20 cellular contexts compared by ENCODE assay signal in the genomic region with DNA sequence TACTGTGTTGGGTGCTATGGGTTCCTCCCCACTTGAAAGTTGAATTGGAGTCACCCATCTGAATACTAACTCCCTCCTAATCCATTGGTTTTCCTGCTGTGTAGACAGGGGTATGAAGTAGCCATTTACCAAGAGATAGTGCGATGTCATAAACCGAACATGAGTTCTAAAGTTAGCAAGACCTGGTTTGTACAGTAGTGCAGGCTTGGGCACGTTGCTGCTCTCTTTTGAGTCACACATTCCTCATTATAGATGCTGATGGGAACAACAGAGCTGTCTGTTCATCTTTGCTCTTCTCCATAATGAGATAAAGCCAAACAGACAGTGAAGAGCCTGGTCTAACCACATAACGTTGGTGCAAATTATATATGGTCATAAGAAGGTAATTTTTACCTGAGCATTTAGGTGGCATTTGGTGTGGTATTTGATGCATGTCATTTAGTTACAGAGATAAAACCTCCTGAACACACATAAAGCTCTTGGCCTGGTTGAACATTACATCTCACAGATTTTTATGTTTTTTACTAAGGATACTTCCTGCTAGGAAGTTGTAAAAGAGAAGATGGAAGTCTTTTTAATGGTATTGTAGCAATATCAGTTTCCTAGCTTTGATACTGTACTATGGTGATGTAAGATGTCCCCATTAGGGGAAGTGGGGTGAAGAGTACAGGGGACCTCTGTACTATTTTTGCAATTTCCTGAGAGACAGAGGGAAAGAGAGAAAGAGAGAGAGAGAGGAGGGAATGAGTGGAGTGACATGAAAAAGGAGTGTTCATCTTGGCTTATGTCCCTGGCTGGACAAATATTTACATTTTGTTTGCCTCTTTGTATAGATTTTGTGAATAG. TPM values are rescaled to one million over a fixed set of nuclear protein-coding genes. Genes with fewer than 3 reads are reported as not detected.
A peak's percentile ranks its signal among the peaks of the same experiment; 100 is the strongest.
DNase-seq lines count a peak whose midpoint lies in the region; ATAC-seq and TF ChIP-seq lines count a peak whose summit lies in the region.
"Had no signal": no experiment of that assay in that cellular context is flagged by ENCODE, and none has a peak within 500 bp of the region (broad histone marks: within the 10 kb centered on the region; RNA-seq: fewer than 3 reads in every experiment).

No MANE protein-coding gene starts in this region.

- H3K4me3 Mint-ChIP-seq in activated naive CD8-positive, alpha-beta T cell treated with anti-CD3 and anti-CD28 coated beads, Interleukin-2, amount 50 U/mL, for 24 hours: no peak overlapping the region
- H3K4me3 Mint-ChIP-seq in activated naive CD8-positive, alpha-beta T cell treated with anti-CD3 and anti-CD28 coated beads for 36 hours: no peak overlapping the region
- no peak overlapping the region for H3K4me3 Mint-ChIP-seq in neural progenitor cell
- H3K4me3 Mint-ChIP-seq: activated B cell treated with CpG ODN at 0.5 μM for 24 hours; stimulated activated memory B cell treated with anti-CD40 and anti-IgM and Interleukin-4, amounts not matched to agents 10 μg/mL and 1 μg/mL and 100 μg/mL, for 72 hours had no signal

- H3K4me1 Mint-ChIP-seq in activated naive CD8-positive, alpha-beta T cell treated with anti-CD3 and anti-CD28 coated beads, Interleukin-2, amount 50 U/mL, for 24 hours: peaks cover 41% of the 10 kb centered on the region
- H3K4me1 Mint-ChIP-seq in activated naive CD8-positive, alpha-beta T cell treated with anti-CD3 and anti-CD28 coated beads for 36 hours: peaks cover 45% of the 10 kb centered on the region
- peaks cover 9% of the 10 kb centered on the region for H3K4me1 Mint-ChIP-seq in neural progenitor cell

- no peaks in the 10 kb centered on the region for H3K27me3 ChIP-seq in effector memory CD4-positive, alpha-beta T cell (replicated peaks; ENCODE audit: control insufficient read depth, insufficient read depth, low read length, poor library complexity, severe bottlenecking)
- H3K27me3 ChIP-seq in thymus (ENCODE audit: control insufficient read depth, insufficient read depth) (no peaks in the 10 kb centered on the region), esophagus squamous epithelium (peaks cover 0 to 60% (median 0%) of the 10 kb centered on the region in 4 donors), neural progenitor cell (peaks cover 4% of the 10 kb centered on the region)

- no peak overlapping the region for H2AFZ ChIP-seq in neural progenitor cell (replicated peaks)
- H2AFZ ChIP-seq: PC-9 had no signal

- no peak overlapping the region for H3K9ac ChIP-seq in neural progenitor cell

- H4K20me1 ChIP-seq in neural progenitor cell (ENCODE audit: low read depth): peaks cover 3% of the 10 kb centered on the region

- no peaks in the 10 kb centered on the region for H3K79me2 ChIP-seq in neural progenitor cell (ENCODE audit: low read depth)

- H3K36me3 ChIP-seq in effector memory CD4-positive, alpha-beta T cell (ENCODE audit: control insufficient read depth, insufficient read depth, low read length): peaks cover 2% of the 10 kb centered on the region
- H3K36me3 ChIP-seq in thymus (ENCODE audit: control insufficient read depth, insufficient read depth) (peaks cover 4% of the 10 kb centered on the region), esophagus squamous epithelium (no peaks in the 10 kb centered on the region), neural progenitor cell (no peaks in the 10 kb centered on the region)
- H3K36me3 ChIP-seq: HAP-1, tibial nerve had no signal

- H3K27me3 Mint-ChIP-seq in activated naive CD8-positive, alpha-beta T cell treated with anti-CD3 and anti-CD28 coated beads, Interleukin-2, amount 50 U/mL, for 24 hours: no peaks in the 10 kb centered on the region
- H3K27me3 Mint-ChIP-seq in activated naive CD8-positive, alpha-beta T cell treated with anti-CD3 and anti-CD28 coated beads for 36 hours: no peaks in the 10 kb centered on the region
- H3K27me3 Mint-ChIP-seq in neural progenitor cell (ENCODE audit: insufficient read depth, low read depth): peaks cover 6% of the 10 kb centered on the region
- H3K27me3 Mint-ChIP-seq: activated B cell treated with CpG ODN at 0.5 μM for 24 hours had no signal

- intact Hi-C loops in esophagus squamous epithelium (cut with DNase I): no loop called here

- TF ChIP-seq CTCF in esophagus squamous epithelium (IDR thresholded peaks at IDR 0.05) (no peak), neural progenitor cell (IDR thresholded peaks at IDR 0.05) (no peak)

- H3K4me1 ChIP-seq in effector memory CD4-positive, alpha-beta T cell (ENCODE audit: control insufficient read depth, insufficient read depth, low read length, poor library complexity, severe bottlenecking): peaks cover 80% of the 10 kb centered on the region
- peaks cover 32% of the 10 kb centered on the region for H3K4me1 ChIP-seq in thymus (ENCODE audit: control insufficient read depth, insufficient read depth, low read length)
- H3K4me1 ChIP-seq in esophagus squamous epithelium: peaks cover 0 to 22% (median 12%) of the 10 kb centered on the region in 3 donors
- peaks cover 7% of the 10 kb centered on the region for H3K4me1 ChIP-seq in neural progenitor cell
- H3K4me1 ChIP-seq: HAP-1, tibial nerve had no signal

- peaks cover 15% of the 10 kb centered on the region for H3K36me3 Mint-ChIP-seq in activated naive CD8-positive, alpha-beta T cell treated with anti-CD3 and anti-CD28 coated beads, Interleukin-2, amount 50 U/mL, for 24 hours (ENCODE audit: low read depth)
- H3K36me3 Mint-ChIP-seq in activated naive CD8-positive, alpha-beta T cell treated with anti-CD3 and anti-CD28 coated beads for 36 hours: peaks cover 19% of the 10 kb centered on the region
- H3K36me3 Mint-ChIP-seq in neural progenitor cell: no peaks in the 10 kb centered on the region

- no peak for TF ChIP-seq POLR2A in esophagus squamous epithelium (IDR thresholded peaks at IDR 0.05)

- peaks cover 14% of the 10 kb centered on the region for H3F3A ChIP-seq in neural progenitor cell (ENCODE audit: low read depth)

- H3K27ac ChIP-seq in effector memory CD4-positive, alpha-beta T cell (ENCODE audit: insufficient read depth, low read length, poor library complexity, severe bottlenecking): peak overlapping the region; percentile 55
- H3K27ac ChIP-seq in thymus (ENCODE audit: low read depth) (peak overlapping the region; percentile 83), esophagus squamous epithelium (peak overlapping the region in 2 of 4 donors; percentile 21 to 52), neural progenitor cell (no peak overlapping the region)
- H3K27ac ChIP-seq: PC-9, tibial nerve had no signal

- peak; percentile 23 for ATAC-seq in activated naive CD8-positive, alpha-beta T cell treated with anti-CD3 and anti-CD28 coated beads, Interleukin-2, amount 50 U/mL, for 24 hours
- ATAC-seq: right cardiac atrium; stimulated activated memory B cell treated with anti-CD40 and anti-IgM and Interleukin-4, amounts not matched to agents 10 μg/mL and 1 μg/mL and 100 μg/mL, for 72 hours had no signal

- no peak for DNase-seq in activated naive CD8-positive, alpha-beta T cell treated with anti-CD3 and anti-CD28 coated beads, Interleukin-2, amount 50 U/mL, for 24 hours
- DNase-seq in activated naive CD8-positive, alpha-beta T cell treated with anti-CD3 and anti-CD28 coated beads for 36 hours: no peak
- DNase-seq in GF-D8 (lab: John Stamatoyannopoulos, UW) (peak; percentile 22), retina (no peak), esophagus squamous epithelium (lab: John Stamatoyannopoulos, UW) (no peak), neural progenitor cell (ENCODE audit: low spot score) (no peak)
- DNase-seq in effector memory CD4-positive, alpha-beta T cell: no peak
- DNase-seq: activated B cell treated with CpG ODN at 0.5 μM for 24 hours; activated effector memory CD4-positive, alpha-beta T cell treated with anti-CD3 and anti-CD28 coated beads, Interleukin-2, amount 50 U/mL, for 16 hours; central memory CD4-positive, alpha-beta T cell; NCI-H146; NCI-H774; occipital lobe; PC-9; right cardiac atrium had no signal

- no peaks in the 10 kb centered on the region for H3K9me3 ChIP-seq in effector memory CD4-positive, alpha-beta T cell (ENCODE audit: control insufficient read depth, low read length)
- no peaks in the 10 kb centered on the region for H3K9me3 ChIP-seq in thymus (ENCODE audit: control insufficient read depth)
- no peaks in the 10 kb centered on the region for H3K9me3 ChIP-seq in esophagus squamous epithelium
- no peaks in the 10 kb centered on the region for H3K9me3 ChIP-seq in neural progenitor cell (ENCODE audit: low read depth)
- H3K9me3 ChIP-seq: HAP-1, tibial nerve had no signal

- H3K27ac Mint-ChIP-seq in activated naive CD8-positive, alpha-beta T cell treated with anti-CD3 and anti-CD28 coated beads, Interleukin-2, amount 50 U/mL, for 24 hours: no peak overlapping the region
- no peak overlapping the region for H3K27ac Mint-ChIP-seq in activated naive CD8-positive, alpha-beta T cell treated with anti-CD3 and anti-CD28 coated beads for 36 hours
- no peak overlapping the region for H3K27ac Mint-ChIP-seq in neural progenitor cell
- H3K27ac Mint-ChIP-seq: activated B cell treated with CpG ODN at 0.5 μM for 24 hours; stimulated activated memory B cell treated with anti-CD40 and anti-IgM and Interleukin-4, amounts not matched to agents 10 μg/mL and 1 μg/mL and 100 μg/mL, for 72 hours had no signal

- no peaks in the 10 kb centered on the region for H3K9me3 Mint-ChIP-seq in activated naive CD8-positive, alpha-beta T cell treated with anti-CD3 and anti-CD28 coated beads, Interleukin-2, amount 50 U/mL, for 24 hours
- H3K9me3 Mint-ChIP-seq in activated naive CD8-positive, alpha-beta T cell treated with anti-CD3 and anti-CD28 coated beads for 36 hours: no peaks in the 10 kb centered on the region
- H3K9me3 Mint-ChIP-seq in neural progenitor cell: no peaks in the 10 kb centered on the region
- H3K9me3 Mint-ChIP-seq: activated B cell treated with CpG ODN at 0.5 μM for 24 hours; stimulated activated memory B cell treated with anti-CD40 and anti-IgM and Interleukin-4, amounts not matched to agents 10 μg/mL and 1 μg/mL and 100 μg/mL, for 72 hours had no signal

- H3K4me3 ChIP-seq in effector memory CD4-positive, alpha-beta T cell (ENCODE audit: insufficient read depth, low read depth, low read length, poor library complexity, severe bottlenecking): no peak overlapping the region
- H3K4me3 ChIP-seq in thymus (ENCODE audit: low read length) (peak overlapping the region; percentile 85), esophagus squamous epithelium (peak overlapping the region in 1 of 4 donors; percentile 6), neural progenitor cell (no peak overlapping the region)
- H3K4me3 ChIP-seq: HAP-1, PC-9, tibial nerve had no signal

- 23% methylated on average over 4 of the region's 4 CpGs for WGBS in thymus
- WGBS in esophagus squamous epithelium, 2 donors: 23 to 38% methylated on average over 4 of the region's 4 CpGs

- no peak overlapping the region for H3K4me2 ChIP-seq in neural progenitor cell
- H3K4me2 ChIP-seq: PC-9 had no signal

RNA-seq across cellular contexts. Expression of gene GRAP2, which starts 27.9 kb away (rescaled TPM):
- total RNA-seq in activated naive CD8-positive, alpha-beta T cell treated with anti-CD3 and anti-CD28 coated beads for 36 hours: 10 to 100 TPM; 65.2 to 65.5 TPM
- 51.5 TPM for polyA plus RNA-seq in thymus
- total RNA-seq in esophagus squamous epithelium (10 to 100 TPM in 1 of 4 donors, 1 to 10 TPM in 2, under 1 TPM in 1; 0.76 to 11.1 (median 1.1) TPM), neural progenitor cell (ENCODE audit: low replicate concordance) (not detected in 2 replicates)
- total RNA-seq: PC-9 had no signal

RNA-seq across cellular contexts. Expression of gene TMA7B, which starts 31.4 kb away (rescaled TPM):
- 1 to 10 TPM; 1.0 to 1.3 TPM for total RNA-seq in activated naive CD8-positive, alpha-beta T cell treated with anti-CD3 and anti-CD28 coated beads for 36 hours
- 3.3 TPM for polyA plus RNA-seq in thymus
- not detected for total RNA-seq in esophagus squamous epithelium
- not detected in 2 replicates for total RNA-seq in neural progenitor cell (ENCODE audit: low replicate concordance)
- total RNA-seq: occipital lobe, PC-9, tibial nerve had no signal
- polyA plus RNA-seq: liver had no signal

RNA-seq across cellular contexts. Expression of gene ENTHD1, which starts 35.2 kb away (rescaled TPM):
- total RNA-seq in activated naive CD8-positive, alpha-beta T cell treated with anti-CD3 and anti-CD28 coated beads for 36 hours: under 1 TPM; 0.20 to 0.39 TPM
- polyA plus RNA-seq in thymus: 1.2 TPM
- total RNA-seq in esophagus squamous epithelium (not detected), neural progenitor cell (ENCODE audit: low replicate concordance) (not detected in 2 replicates)
- total RNA-seq: activated B cell treated with CpG ODN at 0.5 μM for 24 hours, liver, PC-9, right cardiac atrium had no signal
- polyA plus RNA-seq: liver had no signal

Comparison
In these comparisons a context has a peak if more than half of its experiments do, and no peak if none do; other contexts are left out.
1. RNA of gene GRAP2, which starts 27.9 kb away (total RNA-seq): 65.2 to 65.5 TPM in activated naive CD8-positive, alpha-beta T cell treated with anti-CD3 and anti-CD28 coated beads for 36 hours; 0.76 to 11.1 TPM in esophagus squamous epithelium and not detected in neural progenitor cell; every median in the first group is over 4 times any median in the second.